In genomic region chr6:52361945-52362442, GRCh38 we compare ENCODE assay signal across 8 cellular contexts. TPM values are rescaled to one million over a fixed set of nuclear protein-coding genes. Genes with fewer than 3 reads are reported as not detected.
DNase-seq lines count a peak whose midpoint lies in the region; TF ChIP-seq lines count a peak whose summit lies in the region.

TSS of gene PAQR8 (plus strand) at chr6:52362151. CDS start at chr6:52403214, 41,063 bp downstream.

- no peaks in the 10 kb centered on the region for H3K27me3 ChIP-seq in sigmoid colon

- intact Hi-C loops in sigmoid colon (cut with DNase I): loop anchor here (1.0 to 5.0 kb wide), 3 partner anchors 39 to 76 kb away; no protein-coding TSS in a partner anchor

- H3K27ac ChIP-seq in sigmoid colon: peak within 1 kb of the TSS; percentile 72 to 91 (median 87)

- DNase-seq in GM12865 (ENCODE audit: low read depth): peak; percentile 87
- no peak for DNase-seq in HFF-Myc (ENCODE audit: extremely low read depth, low read depth)
- DNase-seq in NCI-H1048 (lab: John Stamatoyannopoulos, UW): peak; percentile 8
- peak; percentile 54 for DNase-seq in T1000 (lab: John Stamatoyannopoulos, UW)
- no peak for DNase-seq in astrocyte of the cerebellum (ENCODE audit: low read depth)
- peak; percentile 87 for DNase-seq in sigmoid colon
- DNase-seq in NCI-H1694 treated with DMSO at 0.1 percent for 48 hours (lab: John Stamatoyannopoulos, UW): no peak

- TF ChIP-seq POLR2A in sigmoid colon (IDR thresholded peaks at IDR 0.05): peak in 1 of 2 donors; percentile 25

- TF ChIP-seq EP300 in sigmoid colon (IDR thresholded peaks at IDR 0.05): no peak

- H3K4me3 ChIP-seq in GM12865 (ENCODE audit: low read depth, low read length): peak within 1 kb of the TSS; percentile 100
- peak within 1 kb of the TSS; percentile 87 for H3K4me3 ChIP-seq in HFF-Myc (replicated peaks; ENCODE audit: low read depth, low read length)
- peak within 1 kb of the TSS; percentile 84 for H3K4me3 ChIP-seq in astrocyte of the cerebellum (ENCODE audit: low read depth, low read length)
- peak within 1 kb of the TSS; percentile 68 for H3K4me3 ChIP-seq in iPS-11a (ENCODE audit: low read depth, low read length)
- H3K4me3 ChIP-seq in sigmoid colon: peak within 1 kb of the TSS; percentile 87 to 96 (median 92)

- H3K9me3 ChIP-seq in sigmoid colon: no peaks in the 10 kb centered on the region

- H3K4me1 ChIP-seq in sigmoid colon: peaks cover 0 to 68% (median 54%) of the 10 kb centered on the region in 4 donors

- 1% methylated on average over 69 of the region's 69 CpGs for WGBS in sigmoid colon, 2 donors

- no peaks in the 10 kb centered on the region for H3K36me3 ChIP-seq in sigmoid colon

- in situ Hi-C loops in astrocyte of the cerebellum (cut with HindIII; ENCODE audit: low sequenced_read_pairs): no loop called here

- TF ChIP-seq CTCF in GM12865 (IDR thresholded peaks at IDR 0.05; ENCODE audit: insufficient read depth, low read depth, low read length, missing control alignments) (no peak), HFF-Myc (IDR thresholded peaks at IDR 0.05; ENCODE audit: low read depth, low read length, missing control alignments) (no peak), astrocyte of the cerebellum (IDR thresholded peaks at IDR 0.05; ENCODE audit: low read depth, low read length, missing control alignments) (no peak), sigmoid colon (IDR thresholded peaks at IDR 0.05) (no peak)

RNA-seq across cellular contexts. Expression of gene PAQR8, which starts in this region (rescaled TPM):
- 10 to 100 TPM; 12.2 to 17.4 (median 13.8) TPM for total RNA-seq in sigmoid colon
- 10 to 100 TPM; 15.6 to 49.2 (median 16.4) TPM for polyA plus RNA-seq in sigmoid colon

Comparison
In these comparisons a context has a peak if more than half of its experiments do, and no peak if none do; other contexts are left out.
1. DNase-seq: peak in GM12865 (single experiment), NCI-H1048 (single experiment), T1000 (single experiment) and sigmoid colon (single experiment); none in HFF-Myc (single experiment), astrocyte of the cerebellum (single experiment) and NCI-H1694 treated with DMSO at 0.1 percent for 48 hours (single experiment).
2. Peak in every context shown above with its lines, with median percentiles within 50 percentile points of each other: H3K4me3 ChIP-seq.